ENCODE assay signal across 8 cellular contexts in genomic region chr4:49154308-49154707, GRCh38.
DNase-seq lines count a peak whose midpoint lies in the region; ATAC-seq lines count a peak whose summit lies in the region.
"Not testable (repeated sequence)": the region's sequence is repeated elsewhere in the genome, so short reads cannot be mapped to it uniquely, and the experiment has no call there.

No MANE protein-coding gene starts in this region.

- ATAC-seq in GM18511 (IDR thresholded peaks at IDR 0.05; ENCODE audit: unreplicated experiment) (peak; percentile 70), GM19455 (IDR thresholded peaks at IDR 0.05; ENCODE audit: unreplicated experiment) (peak; percentile 72), HG02571 (IDR thresholded peaks at IDR 0.05; ENCODE audit: unreplicated experiment) (peak; percentile 73), HG03064 (IDR thresholded peaks at IDR 0.05; ENCODE audit: low read depth, unreplicated experiment) (peak; percentile 73), HG03558 (IDR thresholded peaks at IDR 0.05; ENCODE audit: extremely low read depth, unreplicated experiment) (peak; percentile 46)
- ATAC-seq in activated T-helper 17 cell treated with anti-CD3 and anti-CD28 coated beads, Interleukin-2, amount 50 U/mL, for 72 hours (replicated peaks): peak; percentile 62
- peak; percentile 73 for ATAC-seq in stimulated activated effector memory CD8-positive, alpha-beta T cell treated with anti-CD3 and anti-CD28 coated beads, Interleukin-12 subunit alpha, Interleukin-12 subunit beta, amount 100 ng/mL, for 72 hours

- not testable (repeated sequence) for DNase-seq in stimulated activated effector memory CD8-positive, alpha-beta T cell treated with anti-CD3 and anti-CD28 coated beads, Interleukin-12 subunit alpha, Interleukin-12 subunit beta, amount 100 ng/mL, for 72 hours (ENCODE audit: low spot score in 2 of 2)

- H3K4me1 Mint-ChIP-seq in activated T-helper 17 cell treated with anti-CD3 and anti-CD28 coated beads, Interleukin-2, amount 50 U/mL, for 72 hours: peaks cover 11% of the 10 kb centered on the region
- H3K4me1 Mint-ChIP-seq in stimulated activated effector memory CD8-positive, alpha-beta T cell treated with anti-CD3 and anti-CD28 coated beads, Interleukin-12 subunit alpha, Interleukin-12 subunit beta, amount 100 ng/mL, for 72 hours: peaks cover 21% of the 10 kb centered on the region

- H3K9me3 Mint-ChIP-seq in activated T-helper 17 cell treated with anti-CD3 and anti-CD28 coated beads, Interleukin-2, amount 50 U/mL, for 72 hours: peaks cover 31% of the 10 kb centered on the region
- peaks cover 51% of the 10 kb centered on the region for H3K9me3 Mint-ChIP-seq in stimulated activated effector memory CD8-positive, alpha-beta T cell treated with anti-CD3 and anti-CD28 coated beads, Interleukin-12 subunit alpha, Interleukin-12 subunit beta, amount 100 ng/mL, for 72 hours

- not testable (repeated sequence) for H3K36me3 Mint-ChIP-seq in activated T-helper 17 cell treated with anti-CD3 and anti-CD28 coated beads, Interleukin-2, amount 50 U/mL, for 72 hours (ENCODE audit: low read depth); stimulated activated effector memory CD8-positive, alpha-beta T cell treated with anti-CD3 and anti-CD28 coated beads, Interleukin-12 subunit alpha, Interleukin-12 subunit beta, amount 100 ng/mL, for 72 hours

- H3K9me3 ChIP-seq in iPS-18c (ENCODE audit: control insufficient read depth, insufficient read depth, low read length): peaks cover 67% of the 10 kb centered on the region

- not testable (repeated sequence) for H3K27me3 Mint-ChIP-seq in activated T-helper 17 cell treated with anti-CD3 and anti-CD28 coated beads, Interleukin-2, amount 50 U/mL, for 72 hours

- peak overlapping the region; percentile 3; the same call in 1 of the 2 replicates for H3K4me3 ChIP-seq in iPS-18c (ENCODE audit: insufficient read depth, low read depth, low read length)

- H3K27ac Mint-ChIP-seq in activated T-helper 17 cell treated with anti-CD3 and anti-CD28 coated beads, Interleukin-2, amount 50 U/mL, for 72 hours; stimulated activated effector memory CD8-positive, alpha-beta T cell treated with anti-CD3 and anti-CD28 coated beads, Interleukin-12 subunit alpha, Interleukin-12 subunit beta, amount 100 ng/mL, for 72 hours: not testable (repeated sequence)

- H3K4me3 Mint-ChIP-seq in activated T-helper 17 cell treated with anti-CD3 and anti-CD28 coated beads, Interleukin-2, amount 50 U/mL, for 72 hours; stimulated activated effector memory CD8-positive, alpha-beta T cell treated with anti-CD3 and anti-CD28 coated beads, Interleukin-12 subunit alpha, Interleukin-12 subunit beta, amount 100 ng/mL, for 72 hours: not testable (repeated sequence)
